9 cellular contexts compared by ENCODE assay signal in genomic region chr16:30010817-30011504, GRCh38. TPM values are rescaled to one million over a fixed set of nuclear protein-coding genes. Genes with fewer than 3 reads are reported as not detected.
DNase-seq lines count a peak whose midpoint lies in the region; ATAC-seq, FAIRE-seq and TF ChIP-seq lines count a peak whose summit lies in the region.
"Had no signal": no experiment of that assay in that cellular context is flagged by ENCODE, and none has a peak within 500 bp of the region (broad histone marks: within the 10 kb centered on the region; RNA-seq: fewer than 3 reads in every experiment).

DOC2A (minus strand) TSS chr16:30011027; CDS start chr16:30010222, 805 bp downstream.

- H3K4me1 ChIP-seq in A549 = 0 out of 3 replicates have a peak, but pooled peaks cover 3% of the 10 kb centered on the region
- no peaks in the 10 kb centered on the region for H3K4me1 ChIP-seq in GM23248 (ENCODE audit: insufficient read depth)
- peaks cover 13% of the 10 kb centered on the region for H3K4me1 ChIP-seq in effector memory CD4-positive, alpha-beta T cell (ENCODE audit: control insufficient read depth, insufficient read depth, low read length, poor library complexity, severe bottlenecking)

- TF ChIP-seq POLR2A in A549 (IDR thresholded peaks at IDR 0.05; ENCODE audit: low read length) = no peak

- H3K79me2 ChIP-seq in GM23248 (ENCODE audit: insufficient read depth) = no peaks in the 10 kb centered on the region
- no peaks in the 10 kb centered on the region for H3K79me2 ChIP-seq in SU-DHL-6 (ENCODE audit: insufficient read depth, low read length)

- no peak for TF ChIP-seq RAD21 in A549 (conservative IDR thresholded peaks at IDR 0.05 in 1 of 2, IDR thresholded peaks at IDR 0.05 in 1 of 2)

- TF ChIP-seq EP300 in A549 (IDR thresholded peaks at IDR 0.05) = no peak

- H3K9me2 ChIP-seq in GM23248 (ENCODE audit: insufficient read depth) = no peaks in the 10 kb centered on the region
- H3K9me2 ChIP-seq in SU-DHL-6 (replicated peaks; ENCODE audit: insufficient read depth, low read length) = no peaks in the 10 kb centered on the region

- peak within 1 kb of the TSS; percentile 73 for H3K4me3 Mint-ChIP-seq in osteocyte (ENCODE audit: unreplicated experiment)

- FAIRE-seq in A549 (lab: Jason Lieb, UNC) = no peak
- FAIRE-seq: endometrium had no signal

- H4K20me1 ChIP-seq in GM23248 (ENCODE audit: insufficient read depth) (no peaks in the 10 kb centered on the region), SU-DHL-6 (ENCODE audit: low read depth, low read length) (no peaks in the 10 kb centered on the region)

- H3K4me2 ChIP-seq in A549 (peak within 1 kb of the TSS; percentile 91), GM23248 (ENCODE audit: unreplicated experiment) (peak within 1 kb of the TSS; percentile 70), SU-DHL-6 (ENCODE audit: low read depth, low read length, poor library complexity, severe bottlenecking) (peak within 1 kb of the TSS; percentile 50)

- CTCF ChIA-PET in A549 (lab: Yijun Ruan, JAX) = interaction anchor here (1.1 to 3.2 kb wide), 3 partner anchors 10 to 147 kb away, joined by 4 to 9 read pairs (median 7); partner anchors contain the start of gene CDIPT

- POLR2A ChIA-PET in A549 (lab: Yijun Ruan, JAX) = no interaction called here

- in situ Hi-C loops in GM23248 (cut with MboI) = loop anchor here (10.0 kb wide), 1 partner anchor 196 kb away; the partner anchor contains the start of genes PAGR1 and PRRT2

- H3K36me3 ChIP-seq in GM23248 (ENCODE audit: low read depth) (no peaks in the 10 kb centered on the region), SU-DHL-6 (ENCODE audit: low read length) (no peaks in the 10 kb centered on the region)
- H3K36me3 ChIP-seq in effector memory CD4-positive, alpha-beta T cell (ENCODE audit: control insufficient read depth, insufficient read depth, low read length) = no peaks in the 10 kb centered on the region

- H3K9ac ChIP-seq in GM23248 (no peak within 1 kb of the TSS), SU-DHL-6 (ENCODE audit: low read length) (peak within 1 kb of the TSS; percentile 14; the same call in 1 of the 2 replicates)

- H3K27ac ChIP-seq in A549 = peak within 1 kb of the TSS; percentile 48 to 82; a peak in 5 of 6 replicates
- no peak within 1 kb of the TSS for H3K27ac ChIP-seq in GM23248
- no peak within 1 kb of the TSS for H3K27ac ChIP-seq in SU-DHL-6 (ENCODE audit: low read depth, low read length)
- H3K27ac ChIP-seq in effector memory CD4-positive, alpha-beta T cell (ENCODE audit: insufficient read depth, low read length, poor library complexity, severe bottlenecking) = no peak within 1 kb of the TSS

- H3K36me3 Mint-ChIP-seq in osteocyte (ENCODE audit: unreplicated experiment) = no peaks in the 10 kb centered on the region

- H3K9me3 ChIP-seq in A549 = no peaks in the 10 kb centered on the region
- no peaks in the 10 kb centered on the region for H3K9me3 ChIP-seq in GM23248 (ENCODE audit: low read depth)
- H3K9me3 ChIP-seq in SU-DHL-6 (ENCODE audit: insufficient read depth, low read length) = no peaks in the 10 kb centered on the region
- no peaks in the 10 kb centered on the region for H3K9me3 ChIP-seq in effector memory CD4-positive, alpha-beta T cell (ENCODE audit: control insufficient read depth, low read length)

- H2AFZ ChIP-seq in GM23248 = no peak within 1 kb of the TSS
- no peak within 1 kb of the TSS for H2AFZ ChIP-seq in SU-DHL-6 (ENCODE audit: low read depth, low read length, severe bottlenecking)

- H3K4me3 ChIP-seq in A549 (peak within 1 kb of the TSS; percentile 62), GM23248 (peak within 1 kb of the TSS; percentile 50), SU-DHL-6 (ENCODE audit: insufficient read depth, low read length, poor library complexity, severe bottlenecking) (no peak within 1 kb of the TSS)
- peak within 1 kb of the TSS; percentile 51 for H3K4me3 ChIP-seq in effector memory CD4-positive, alpha-beta T cell (ENCODE audit: insufficient read depth, low read depth, low read length, poor library complexity, severe bottlenecking)

- DNase-seq in A549 (ENCODE audit: low read depth in 1 of 2, low spot score in 1 of 2) = no peak
- peak; percentile 43 for DNase-seq in GM23248
- no peak for DNase-seq in effector memory CD4-positive, alpha-beta T cell
- DNase-seq in osteocyte (ENCODE audit: extremely low spot score, unreplicated experiment) = no peak
- DNase-seq in GOT3 (lab: John Stamatoyannopoulos, UW) = no peak
- no peak for DNase-seq in OCI-M2 (lab: John Stamatoyannopoulos, UW; ENCODE audit: unreplicated experiment)

- H3K27me3 ChIP-seq in GM23248 (replicated peaks; ENCODE audit: insufficient read depth) (peaks cover 15% of the 10 kb centered on the region; the same call in 1 of the 2 replicates), SU-DHL-6 (ENCODE audit: low read length) (no peaks in the 10 kb centered on the region)
- peaks cover 15% of the 10 kb centered on the region for H3K27me3 ChIP-seq in effector memory CD4-positive, alpha-beta T cell (replicated peaks; ENCODE audit: control insufficient read depth, insufficient read depth, low read length, poor library complexity, severe bottlenecking)

- H3K4me1 Mint-ChIP-seq in osteocyte (ENCODE audit: unreplicated experiment) = peaks cover 8% of the 10 kb centered on the region

- peak; percentile 57 to 62 for ATAC-seq in A549
- no peak for ATAC-seq in HG03280 (IDR thresholded peaks at IDR 0.05; ENCODE audit: unreplicated experiment)

- WGBS in A549 (ENCODE audit: missing lambda C conversion rate) = 4% methylated on average over 15 of the region's 84 CpGs
- WGBS in GM23248 (ENCODE audit: low coverage in 1 of 2, low lambda C conversion rate in 2 of 2, missing lambda C conversion rate in 2 of 2), 2 experiments = 1 to 2% methylated on average over 38 to 70 of the region's 84 CpGs

- H3K27ac Mint-ChIP-seq in osteocyte (ENCODE audit: unreplicated experiment) = no peak within 1 kb of the TSS

- no peaks in the 10 kb centered on the region for H3K9me3 Mint-ChIP-seq in osteocyte (ENCODE audit: unreplicated experiment)

- TF ChIP-seq CTCF in A549 (IDR thresholded peaks at IDR 0.05) (no peak), SU-DHL-6 (IDR thresholded peaks at IDR 0.05; ENCODE audit: insufficient read depth, low read length, poor library complexity, severe bottlenecking) (no peak), osteocyte (IDR thresholded peaks at IDR 0.05) (no peak)

- no peaks in the 10 kb centered on the region for H3F3A ChIP-seq in GM23248 (ENCODE audit: insufficient read depth)
- H3F3A ChIP-seq in SU-DHL-6 (ENCODE audit: insufficient read depth) = no peaks in the 10 kb centered on the region

- peaks cover 11% of the 10 kb centered on the region for H3K27me3 Mint-ChIP-seq in osteocyte (ENCODE audit: unreplicated experiment)

TF ChIP-seq in A549, 52 proteins besides CTCF, POLR2A, EP300 and RAD21:
- peak; percentile 78 for TF ChIP-seq MAX (IDR thresholded peaks at IDR 0.05)
- peak; percentile 75 for TF ChIP-seq E2F6 (IDR thresholded peaks at IDR 0.05; ENCODE audit: borderline replicate concordance, low read depth)
- no peak for TF ChIP-seq RFX5 (IDR thresholded peaks at IDR 0.05)

RNA-seq across cellular contexts. Expression of gene DOC2A, which starts in this region (rescaled TPM):
- 2.5 and 3.4 TPM in 2 replicates for polyA plus RNA-seq in A549 (2011; rRNA removed)
- polyA plus RNA-seq in A549 (2012; cell fraction: cytosol; rRNA removed) = 6.4 and 6.9 TPM in 2 replicates
- polyA plus RNA-seq in A549 (2012; cell fraction: nucleus; rRNA removed) = 42.3 and 48.7 TPM in 2 replicates
- 4.6 to 6.7 TPM (median 5.5 TPM) in 3 replicates for polyA plus RNA-seq in A549 (2017; fragmentation: RNase III; extraction: RNeasy Plus Mini Kit Qiagen cat#74134 plus additional on column Dnase treatment)
- polyA minus RNA-seq in A549 (2011; rRNA and poly(A)+ RNA removed) = 2.0 and 5.1 TPM in 2 replicates
- total RNA-seq in GM23248 (2014; rRNA removed; shearing (Covaris generic)) = not detected in 2 replicates
- polyA plus RNA-seq in GM23248 (2016; fragmentation: Nextera tagmentation; extraction: Ambion mirVana) = not detected in 2 replicates
- 1.3 TPM in 2 replicates for total RNA-seq in osteocyte

Comparison
In these comparisons a context has a peak if more than half of its experiments do, and no peak if none do; other contexts are left out.
1. Peak in DNase-seq, H3K4me3 ChIP-seq and H3K4me2 ChIP-seq in GM23248; RNA of the gene not detected or under 1 TPM.
2. H3K27ac ChIP-seq: peak in A549 (2 of 2); none in GM23248 (single experiment), SU-DHL-6 (single experiment) and effector memory CD4-positive, alpha-beta T cell (single experiment).
3. Peak in every context shown above with its lines, with median percentiles within 50 percentile points of each other: H3K4me2 ChIP-seq.